Comparison of ENCODE assay signal across 24 cellular contexts in genomic region chr3:40901298-40901697, GRCh38.
A peak's percentile ranks its signal among the peaks of the same experiment; 100 is the strongest.
DNase-seq lines count a peak whose midpoint lies in the region; ATAC-seq, FAIRE-seq and TF ChIP-seq lines count a peak whose summit lies in the region.
"Had no signal": no experiment of that assay in that cellular context is flagged by ENCODE, and none has a peak within 500 bp of the region (broad histone marks: within the 10 kb centered on the region; RNA-seq: fewer than 3 reads in every experiment).

No MANE protein-coding gene starts in this region.

- H3K36me3 Mint-ChIP-seq in astrocyte (ENCODE audit: low read depth, unreplicated experiment), result no peaks in the 10 kb centered on the region
- H3K36me3 Mint-ChIP-seq: CD4-positive, alpha-beta memory T cell had no signal

- no peak overlapping the region for H3K4me3 Mint-ChIP-seq in astrocyte (ENCODE audit: unreplicated experiment)
- H3K4me3 Mint-ChIP-seq: CD4-positive, alpha-beta memory T cell had no signal

- H3K27ac Mint-ChIP-seq in astrocyte (ENCODE audit: unreplicated experiment), result peak overlapping the region; percentile 14
- H3K27ac Mint-ChIP-seq: CD4-positive, alpha-beta memory T cell had no signal

- H4K20me1 ChIP-seq in Karpas-422 (ENCODE audit: insufficient read depth, low read depth, low read length) (no peaks in the 10 kb centered on the region), astrocyte (ENCODE audit: insufficient read depth, low read length) (no peaks in the 10 kb centered on the region)
- H4K20me1 ChIP-seq: BLaER1 treated with 17β-estradiol and CSF1 and Interleukin-3, amounts not matched to agents 10 nM and 100 nM had no signal

- no peaks in the 10 kb centered on the region for H3K79me2 ChIP-seq in Karpas-422 (ENCODE audit: low read length)
- no peaks in the 10 kb centered on the region for H3K79me2 ChIP-seq in astrocyte (ENCODE audit: insufficient read depth, low read length)

- peak; percentile 38 for ATAC-seq in left lobe of liver
- ATAC-seq: K562 had no signal

- peaks cover 10% of the 10 kb centered on the region for H3K4me1 Mint-ChIP-seq in astrocyte (ENCODE audit: low read depth, unreplicated experiment)
- H3K4me1 Mint-ChIP-seq: CD4-positive, alpha-beta memory T cell had no signal

- H3K27me3 Mint-ChIP-seq in astrocyte (ENCODE audit: low read depth, unreplicated experiment), result no peaks in the 10 kb centered on the region
- H3K27me3 Mint-ChIP-seq: CD4-positive, alpha-beta memory T cell had no signal

- H3K9ac ChIP-seq in Karpas-422 (ENCODE audit: low read length), result no peak overlapping the region
- no peak overlapping the region for H3K9ac ChIP-seq in astrocyte (ENCODE audit: low read length)
- H3K9ac ChIP-seq: BLaER1 treated with 17β-estradiol and CSF1 and Interleukin-3, amounts not matched to agents 10 nM and 100 nM had no signal

- no peaks in the 10 kb centered on the region for H3K9me3 Mint-ChIP-seq in astrocyte (ENCODE audit: unreplicated experiment)

- H3K4me3 ChIP-seq in Karpas-422 (ENCODE audit: low read length) (no peak overlapping the region), astrocyte (ENCODE audit: insufficient read depth, low read depth, low read length) (no peak overlapping the region), small intestine (ENCODE audit: low read depth in 1 of 2, low read length in 2 of 2) (no peak overlapping the region), BE2C (ENCODE audit: low read depth, low read length) (no peak overlapping the region)
- H3K4me3 ChIP-seq: BLaER1 treated with 17β-estradiol and CSF1 and Interleukin-3, amounts not matched to agents 10 nM and 100 nM; K562; MG63; Peyer's patch had no signal

- H3K9me2 ChIP-seq in Karpas-422 (replicated peaks; ENCODE audit: insufficient read depth, low read length), result no peaks in the 10 kb centered on the region

- H3K27me3 ChIP-seq in Karpas-422 (ENCODE audit: low read length), result no peaks in the 10 kb centered on the region
- H3K27me3 ChIP-seq in astrocyte (ENCODE audit: insufficient read depth, low read length), result no peaks in the 10 kb centered on the region
- H3K27me3 ChIP-seq in small intestine (ENCODE audit: control insufficient read depth in 2 of 2, insufficient read depth in 2 of 2, low read length in 2 of 2), result no peaks in the 10 kb centered on the region
- H3K27me3 ChIP-seq in BE2C, result no peaks in the 10 kb centered on the region
- H3K27me3 ChIP-seq: BLaER1 treated with 17β-estradiol and CSF1 and Interleukin-3, amounts not matched to agents 10 nM and 100 nM; MG63; Peyer's patch had no signal

- WGBS in small intestine, 3 donors, result 57 to 64% (median 57%) methylated on average over 3 of the region's 3 CpGs

- H3K9me3 ChIP-seq in Karpas-422 (ENCODE audit: low read length), result no peaks in the 10 kb centered on the region
- no peaks in the 10 kb centered on the region for H3K9me3 ChIP-seq in astrocyte (ENCODE audit: insufficient read depth, low read depth, low read length)
- no peaks in the 10 kb centered on the region for H3K9me3 ChIP-seq in small intestine (ENCODE audit: control insufficient read depth, low read depth)
- H3K9me3 ChIP-seq in BE2C, result no peaks in the 10 kb centered on the region
- H3K9me3 ChIP-seq: Caco-2, MG63, Peyer's patch had no signal

- TF ChIP-seq CTCF in astrocyte (IDR thresholded peaks at IDR 0.05; ENCODE audit: insufficient read depth, low read depth, low read length) (no peak), BE2C (IDR thresholded peaks at IDR 0.05; ENCODE audit: low read depth, low read length) (no peak)

- H2AFZ ChIP-seq in Karpas-422 (ENCODE audit: low read length) (no peak overlapping the region), astrocyte (ENCODE audit: low read depth, low read length) (no peak overlapping the region)

- H3K36me3 ChIP-seq in Karpas-422 (ENCODE audit: insufficient read depth, low read length), result no peaks in the 10 kb centered on the region
- no peaks in the 10 kb centered on the region for H3K36me3 ChIP-seq in astrocyte (ENCODE audit: insufficient read depth, low read length)
- H3K36me3 ChIP-seq in small intestine (ENCODE audit: control insufficient read depth in 2 of 2, insufficient read depth in 2 of 2, low read length in 2 of 2), result no peaks in the 10 kb centered on the region
- H3K36me3 ChIP-seq in BE2C, result no peaks in the 10 kb centered on the region
- H3K36me3 ChIP-seq: BLaER1 treated with 17β-estradiol and CSF1 and Interleukin-3, amounts not matched to agents 10 nM and 100 nM; MG63; Peyer's patch had no signal

- DNase-seq in Karpas-422, result peak; percentile 41
- DNase-seq in astrocyte (ENCODE audit: low read depth), result no peak
- DNase-seq in left lobe of liver (ENCODE audit: low spot score), result no peak
- DNase-seq in small intestine, result peak; percentile 14
- DNase-seq in BE2C, result no peak
- no peak for DNase-seq in DMS153 (lab: John Stamatoyannopoulos, UW)
- DNase-seq in frontal cortex (ENCODE audit: low spot score in 2 of 2), result no peak
- DNase-seq: CD4-positive, alpha-beta memory T cell; DMS79; EL; GDM1; MG63; NCI-H2029; NCI-H446 treated with DMSO at 0.1 percent for 48 hours; NCI-H526; NCI-H82; OCI-M1; Peyer's patch; SHP77 treated with DMSO at 0.1 percent for 48 hours had no signal

- H3K4me2 ChIP-seq in Karpas-422 (ENCODE audit: low read depth, low read length, poor library complexity, severe bottlenecking) (no peak overlapping the region), astrocyte (ENCODE audit: low read length) (no peak overlapping the region)
- H3K4me2 ChIP-seq: BLaER1 treated with 17β-estradiol and CSF1 and Interleukin-3, amounts not matched to agents 10 nM and 100 nM had no signal

- FAIRE-seq in astrocyte (lab: Jason Lieb, UNC), result no peak
- FAIRE-seq in small intestine (lab: Jason Lieb, UNC), result no peak
- no peak for FAIRE-seq in frontal cortex (lab: Jason Lieb, UNC)
- FAIRE-seq: A204.1, GM12892, K562 had no signal

- H3K27ac ChIP-seq in Karpas-422 (ENCODE audit: low read length), result no peak overlapping the region
- no peak overlapping the region for H3K27ac ChIP-seq in astrocyte (ENCODE audit: low read depth, low read length)
- H3K27ac ChIP-seq in small intestine (ENCODE audit: low read depth in 1 of 2, low read length in 1 of 2), result no peak overlapping the region
- H3K27ac ChIP-seq: BLaER1 treated with 17β-estradiol and CSF1 and Interleukin-3, amounts not matched to agents 10 nM and 100 nM; Peyer's patch had no signal

- H3K4me1 ChIP-seq in Karpas-422 (ENCODE audit: low read length) (no peaks in the 10 kb centered on the region), astrocyte (ENCODE audit: insufficient read depth, low read length) (peaks cover 6% of the 10 kb centered on the region), small intestine (ENCODE audit: control insufficient read depth in 2 of 2, insufficient read depth in 1 of 2, low read depth in 1 of 2, low read length in 1 of 2) (no peaks in the 10 kb centered on the region), BE2C (no peaks in the 10 kb centered on the region)
- H3K4me1 ChIP-seq: BLaER1 treated with 17β-estradiol and CSF1 and Interleukin-3, amounts not matched to agents 10 nM and 100 nM; Caco-2; Peyer's patch had no signal

Comparison
In these comparisons a context has a peak if more than half of its experiments do, and no peak if none do; other contexts are left out.
1. DNase-seq: peak in Karpas-422 (single experiment) and small intestine (single experiment); none in astrocyte (single experiment), left lobe of liver (single experiment), BE2C (single experiment), DMS153 (single experiment) and frontal cortex (0 of 2).